ENCODE assay signal across 1 cellular context in genomic region chr17:28398280-28398981, GRCh38.
TF ChIP-seq lines count a peak whose summit lies in the region.

No MANE protein-coding gene starts in this region.

TF ChIP-seq in H1, 55 proteins besides CTCF, POLR2A, EP300 and RAD21:
- TF ChIP-seq NRF1 (IDR thresholded peaks at IDR 0.05; ENCODE audit: low read depth, low read length): no peak
- TF ChIP-seq KDM1A (IDR thresholded peaks at IDR 0.05; ENCODE audit: borderline replicate concordance, low read length): no peak
- no peak for TF ChIP-seq SUZ12 (IDR thresholded peaks at IDR 0.05; ENCODE audit: low read length)
- TF ChIP-seq HDAC6 (IDR thresholded peaks at IDR 0.05; ENCODE audit: low read depth, low read length): no peak
- no peak for TF ChIP-seq GTF2F1 (IDR thresholded peaks at IDR 0.05; ENCODE audit: borderline replicate concordance, low read depth, low read length)
- TF ChIP-seq USF2 (IDR thresholded peaks at IDR 0.05; ENCODE audit: low read length): no peak
- no peak for TF ChIP-seq POU5F1 (IDR thresholded peaks at IDR 0.05; ENCODE audit: low read depth, low read length)
- TF ChIP-seq TAF7 (optimal IDR thresholded peaks at IDR 0.05; ENCODE audit: borderline replicate concordance, low read depth, low read length): no peak
- TF ChIP-seq TBP (IDR thresholded peaks at IDR 0.05; ENCODE audit: low read depth, low read length): no peak
- TF ChIP-seq BACH1 (IDR thresholded peaks at IDR 0.05; ENCODE audit: low read length): no peak
- no peak for TF ChIP-seq EZH2 (IDR thresholded peaks at IDR 0.05; ENCODE audit: low read depth, low read length, severe bottlenecking)
- no peak for TF ChIP-seq SP4 (IDR thresholded peaks at IDR 0.05; ENCODE audit: low read length)
- TF ChIP-seq SIRT6 (IDR thresholded peaks at IDR 0.05; ENCODE audit: low read length): no peak
